28 cellular contexts compared by ENCODE assay signal in genomic region chr4:10178763-10179162, GRCh38.
"Had no signal": no experiment of that assay in that cellular context is flagged by ENCODE, and none has a peak within 500 bp of the region (broad histone marks: within the 10 kb centered on the region; RNA-seq: fewer than 3 reads in every experiment).

No MANE protein-coding gene starts in this region.

- H3K27me3 Mint-ChIP-seq: stimulated activated memory B cell treated with anti-CD40 and anti-IgM and Interleukin-4, amounts not matched to agents 10 μg/mL and 1 μg/mL and 100 μg/mL, for 72 hours; stimulated activated naive CD8-positive, alpha-beta T cell treated with anti-CD3 and anti-CD28 coated beads, Interleukin-15, amount 100 ng/mL, for 72 hours had no signal

- FAIRE-seq: urothelium cell line had no signal

- H3K27me3 ChIP-seq: stomach, suprapubic skin, testis, thyroid gland, tibial artery, tibial nerve, transverse colon, upper lobe of left lung, upper lobe of right lung, uterus, vagina had no signal

- H3K4me3 Mint-ChIP-seq: stimulated activated effector memory CD8-positive, alpha-beta T cell treated with anti-CD3 and anti-CD28 coated beads, Interleukin-12 subunit alpha, Interleukin-12 subunit beta, amount 100 ng/mL, for 72 hours; stimulated activated memory B cell treated with anti-CD40 and anti-IgM and Interleukin-4, amounts not matched to agents 10 μg/mL and 1 μg/mL and 100 μg/mL, for 72 hours; stimulated activated naive B cell treated with anti-CD40 and anti-IgM and Interleukin-4, amounts not matched to agents 10 μg/mL and 1 μg/mL and 100 μg/mL, for 72 hours; stimulated activated naive CD8-positive, alpha-beta T cell treated with anti-CD3 and anti-CD28 coated beads, Interleukin-15, amount 100 ng/mL, for 72 hours; stimulated activated naive CD8-positive, alpha-beta T cell treated with anti-CD3 and anti-CD28 coated beads, Interleukin-15, Interleukin-2, amounts not matched to agents 100 ng/mL and 50 ng/mL, for 24 hours; type B pancreatic cell had no signal

- H3K36me3 Mint-ChIP-seq: stimulated activated effector memory CD8-positive, alpha-beta T cell treated with anti-CD3 and anti-CD28 coated beads, Interleukin-12 subunit alpha, Interleukin-12 subunit beta, amount 100 ng/mL, for 72 hours; stimulated activated memory B cell treated with anti-CD40 and anti-IgM and Interleukin-4, amounts not matched to agents 10 μg/mL and 1 μg/mL and 100 μg/mL, for 72 hours; stimulated activated naive B cell treated with anti-CD40 and anti-IgM and Interleukin-4, amounts not matched to agents 10 μg/mL and 1 μg/mL and 100 μg/mL, for 72 hours; type B pancreatic cell had no signal

- H3K27ac ChIP-seq: stomach, suprapubic skin, testis, thoracic aorta, thyroid gland, tibial artery, tibial nerve, transverse colon, upper lobe of left lung, upper lobe of right lung, uterus, vagina had no signal

- DNase-seq: stimulated activated CD4-positive, alpha-beta T cell treated with anti-CD3 and anti-CD28 coated beads, Interleukin-2, amount 100 ng/mL, for 48 hours; stimulated activated CD4-positive, alpha-beta T cell treated with anti-CD3 and anti-CD28 coated beads, Interleukin-4, amount 100 ng/mL, for 1 hour; stimulated activated CD4-positive, alpha-beta T cell treated with anti-CD3 and anti-CD28 coated beads, Interleukin-4, amount 100 ng/mL, for 24 hours; stimulated activated CD4-positive, alpha-beta T cell treated with anti-CD3 and anti-CD28 coated beads, Interleukin-4, amount 100 ng/mL, for 4 hours; stimulated activated CD8-positive, alpha-beta memory T cell treated with anti-CD3 and anti-CD28 coated beads, Interleukin-4, amount 100 ng/mL, for 48 hours; stimulated activated naive B cell treated with anti-CD40 and anti-IgM and Interleukin-4, amounts not matched to agents 10 μg/mL and 1 μg/mL and 100 μg/mL, for 72 hours; stimulated activated naive CD4-positive, alpha-beta T cell; stimulated activated naive CD4-positive, alpha-beta T cell treated with Interleukin-2 at 50 U/mL for 16 hours; stimulated activated naive CD8-positive, alpha-beta T cell treated with anti-CD3 and anti-CD28 coated beads, Interleukin-15, amount 100 ng/mL, for 72 hours; stimulated activated naive CD8-positive, alpha-beta T cell treated with anti-CD3 and anti-CD28 coated beads, Interleukin-15, Interleukin-2, amounts not matched to agents 100 U/mL and 50 U/mL, for 24 hours; stomach; substantia nigra; testis; thyroid gland; tibial artery; transverse colon; upper lobe of left lung; upper lobe of right lung; uterus had no signal

- H3K4me1 ChIP-seq: testis, uterus had no signal

- H3K27ac Mint-ChIP-seq: stimulated activated memory B cell treated with anti-CD40 and anti-IgM and Interleukin-4, amounts not matched to agents 10 μg/mL and 1 μg/mL and 100 μg/mL, for 72 hours; stimulated activated naive B cell treated with anti-CD40 and anti-IgM and Interleukin-4, amounts not matched to agents 10 μg/mL and 1 μg/mL and 100 μg/mL, for 72 hours; stimulated activated naive CD8-positive, alpha-beta T cell treated with anti-CD3 and anti-CD28 coated beads, Interleukin-15, amount 100 ng/mL, for 72 hours; stimulated activated naive CD8-positive, alpha-beta T cell treated with anti-CD3 and anti-CD28 coated beads, Interleukin-15, Interleukin-2, amounts not matched to agents 100 ng/mL and 50 ng/mL, for 24 hours; type B pancreatic cell had no signal

- H3K9me3 ChIP-seq: stomach, suprapubic skin, testis, thoracic aorta, thyroid gland, tibial artery, tibial nerve, transverse colon, upper lobe of left lung, upper lobe of right lung, uterus, vagina had no signal

- H3K9me3 Mint-ChIP-seq: stimulated activated effector memory CD8-positive, alpha-beta T cell treated with anti-CD3 and anti-CD28 coated beads, Interleukin-12 subunit alpha, Interleukin-12 subunit beta, amount 100 ng/mL, for 72 hours; stimulated activated memory B cell treated with anti-CD40 and anti-IgM and Interleukin-4, amounts not matched to agents 10 μg/mL and 1 μg/mL and 100 μg/mL, for 72 hours; stimulated activated naive B cell treated with anti-CD40 and anti-IgM and Interleukin-4, amounts not matched to agents 10 μg/mL and 1 μg/mL and 100 μg/mL, for 72 hours; type B pancreatic cell had no signal

- ATAC-seq: stimulated activated effector memory CD8-positive, alpha-beta T cell treated with anti-CD3 and anti-CD28 coated beads, Interleukin-12 subunit alpha, Interleukin-12 subunit beta, amount 100 ng/mL, for 72 hours; stimulated activated memory B cell treated with anti-CD40 and anti-IgM and Interleukin-4, amounts not matched to agents 10 μg/mL and 1 μg/mL and 100 μg/mL, for 72 hours; stimulated activated naive B cell treated with anti-CD40 and anti-IgM and Interleukin-4, amounts not matched to agents 10 μg/mL and 1 μg/mL and 100 μg/mL, for 72 hours; stimulated activated naive CD8-positive, alpha-beta T cell treated with anti-CD3 and anti-CD28 coated beads, Interleukin-15, amount 100 ng/mL, for 72 hours; stimulated activated naive CD8-positive, alpha-beta T cell treated with anti-CD3 and anti-CD28 coated beads, Interleukin-15, Interleukin-2, amounts not matched to agents 100 U/mL and 50 U/mL, for 24 hours; upper lobe of right lung had no signal

- H3K36me3 ChIP-seq: stomach, suprapubic skin, thoracic aorta, thyroid gland, tibial artery, tibial nerve, transverse colon, upper lobe of left lung, upper lobe of right lung, uterus, vagina had no signal

- H3K4me3 ChIP-seq: stomach, suprapubic skin, testis, thoracic aorta, thyroid gland, tibial artery, tibial nerve, transverse colon, upper lobe of left lung, upper lobe of right lung, uterus, vagina had no signal
